8 cellular contexts compared by ENCODE assay signal in the genomic region with DNA sequence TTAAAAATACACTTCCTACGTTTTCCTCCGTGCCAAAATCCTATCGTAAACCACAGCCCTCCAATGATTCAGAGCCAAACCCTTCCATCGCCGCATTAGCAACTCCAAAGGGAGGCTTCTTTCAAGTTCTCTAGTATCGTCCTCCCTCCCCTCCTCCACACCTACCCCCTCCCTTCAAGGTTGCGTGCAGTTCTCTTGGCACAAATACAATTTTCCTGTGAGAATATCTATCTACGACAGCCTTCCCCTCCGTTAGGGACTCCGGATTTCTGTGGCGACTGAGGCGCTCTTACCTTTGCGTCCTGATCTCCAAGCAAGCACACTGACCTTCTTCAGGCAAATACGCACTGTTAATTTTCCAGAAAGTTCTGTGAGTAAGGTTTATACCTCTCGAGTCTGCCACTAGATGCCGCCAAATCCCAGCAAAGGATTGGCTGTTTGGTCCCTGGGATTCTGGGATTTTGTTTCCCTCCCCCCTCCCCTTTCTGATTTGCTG. TPM values are rescaled to one million over a fixed set of nuclear protein-coding genes. Genes with fewer than 3 reads are reported as not detected.
A peak's percentile ranks its signal among the peaks of the same experiment; 100 is the strongest.
DNase-seq lines count a peak whose midpoint lies in the region; ATAC-seq, FAIRE-seq and TF ChIP-seq lines count a peak whose summit lies in the region.

No MANE protein-coding gene starts in this region.

- H3K36me3 ChIP-seq in BE2C (peaks cover 21% of the 10 kb centered on the region), mesodermal cell (ENCODE audit: control insufficient read depth, insufficient read depth, low read length) (peaks cover 18% of the 10 kb centered on the region)

- no peak for ATAC-seq in HG02840 (IDR thresholded peaks at IDR 0.05; ENCODE audit: low FRiP score, unreplicated experiment)

- H3K27ac ChIP-seq in mesodermal cell (ENCODE audit: low read depth, low read length, severe bottlenecking), result peak overlapping the region; percentile 99

- TF ChIP-seq CTCF in BE2C (IDR thresholded peaks at IDR 0.05; ENCODE audit: low read depth, low read length), result peak; percentile 78
- TF ChIP-seq CTCF in HFFc6 (IDR thresholded peaks at IDR 0.05), result peak; percentile 79

- peaks cover 24% of the 10 kb centered on the region for H3K36me3 Mint-ChIP-seq in HFFc6 (ENCODE audit: low read depth)

- DNase-seq in BE2C (peak; percentile 75), HFFc6 (peak; percentile 67), NCI-H69 (lab: John Stamatoyannopoulos, UW) (peak; percentile 86)
- DNase-seq in activated CD8-positive, alpha-beta memory T cell treated with anti-CD3 and anti-CD28 coated beads for 24 hours, result peak; percentile 75
- DNase-seq in stimulated activated CD8-positive, alpha-beta memory T cell treated with anti-CD3 and anti-CD28 coated beads, Interleukin-15, amount 100 ng/mL, for 1 hour (ENCODE audit: low read depth), result peak; percentile 11

- H3K4me3 Mint-ChIP-seq in HFFc6, result no peak overlapping the region

- H3K4me1 ChIP-seq in BE2C (no peaks in the 10 kb centered on the region), mesodermal cell (ENCODE audit: control insufficient read depth, insufficient read depth, low read length, poor library complexity, severe bottlenecking) (no peaks in the 10 kb centered on the region)

- peaks cover 9% of the 10 kb centered on the region for H3K4me1 Mint-ChIP-seq in HFFc6 (ENCODE audit: low read depth)

- H3K4me3 ChIP-seq in BE2C (ENCODE audit: low read depth, low read length) (peak overlapping the region; percentile 78), mesodermal cell (ENCODE audit: extremely low read depth, insufficient read depth, low read length, poor library complexity, severe bottlenecking) (peak overlapping the region; percentile 64)

- FAIRE-seq in endometrium (lab: Jason Lieb, UNC), result peak; percentile 35

- no peaks in the 10 kb centered on the region for H3K9me3 Mint-ChIP-seq in HFFc6

- no peaks in the 10 kb centered on the region for H3K27me3 ChIP-seq in BE2C

- H3K27ac Mint-ChIP-seq in HFFc6, result no peak overlapping the region

- H3K9me3 ChIP-seq in BE2C (no peaks in the 10 kb centered on the region), mesodermal cell (ENCODE audit: control insufficient read depth, low read length) (no peaks in the 10 kb centered on the region)

- no peaks in the 10 kb centered on the region for H3K27me3 Mint-ChIP-seq in HFFc6 (ENCODE audit: insufficient read depth)

- 0% methylated on average over 2 to 10 of the region's 16 CpGs for WGBS in mesodermal cell (ENCODE audit: insufficient coverage in 2 of 2), 2 experiments

RNA-seq across cellular contexts. Expression of a gene that starts 1.2 kb away (rescaled TPM):
- polyA plus RNA-seq in BE2C (2012; ENCODE audit: insufficient read depth, insufficient read length, low read depth), result 165 TPM
- 100 to 1,000 TPM; 529 to 650 (median 569) TPM for total RNA-seq in HFFc6 (2021; fragmentation: NEBNext Ultra II Directional; extraction: Animal tissue kit (Norgen Biotek cat#: 25700))
- 460 TPM for polyA plus RNA-seq in mesodermal cell (2013, experiment 1 of 2)
- 455 TPM for polyA plus RNA-seq in mesodermal cell (2013, experiment 2 of 2)

RNA-seq across cellular contexts. Expression of a gene that starts 23.0 kb away (rescaled TPM):
- 2.7 TPM for polyA plus RNA-seq in BE2C (2012; ENCODE audit: insufficient read depth, insufficient read length, low read depth)
- total RNA-seq in HFFc6 (2021; fragmentation: NEBNext Ultra II Directional; extraction: Animal tissue kit (Norgen Biotek cat#: 25700)), result not detected
- 2.1 TPM for polyA plus RNA-seq in mesodermal cell (2013, experiment 1 of 2)
- polyA plus RNA-seq in mesodermal cell (2013, experiment 2 of 2), result 2.1 TPM

RNA-seq across cellular contexts. Expression of a gene that starts 59.0 kb away (rescaled TPM):
- 19.4 TPM for polyA plus RNA-seq in BE2C (2012; ENCODE audit: insufficient read depth, insufficient read length, low read depth)
- total RNA-seq in HFFc6 (2021; fragmentation: NEBNext Ultra II Directional; extraction: Animal tissue kit (Norgen Biotek cat#: 25700)), result 10 to 100 TPM; 33.4 to 36.8 (median 35.9) TPM
- 8.1 TPM for polyA plus RNA-seq in mesodermal cell (2013, experiment 1 of 2)
- 7.7 TPM for polyA plus RNA-seq in mesodermal cell (2013, experiment 2 of 2)

Comparison
In these comparisons a context has a peak if more than half of its experiments do, and no peak if none do; other contexts are left out.
1. DNase-seq: peak in every context shown above with its lines; median percentile 86 in NCI-H69; 75 in BE2C; 75 in activated CD8-positive, alpha-beta memory T cell treated with anti-CD3 and anti-CD28 coated beads for 24 hours; 67 in HFFc6; 11 in stimulated activated CD8-positive, alpha-beta memory T cell treated with anti-CD3 and anti-CD28 coated beads, Interleukin-15, amount 100 ng/mL, for 1 hour.